In genomic region chr1:165686971-165687433, GRCh38 we compare ENCODE assay signal across 1 cellular context.
TF ChIP-seq lines count a peak whose summit lies in the region.

No MANE protein-coding gene starts in this region.

TF ChIP-seq in GM12878, 131 proteins besides CTCF, POLR2A, EP300 and RAD21 (continued from another document):
- TF ChIP-seq ZBTB40 (IDR thresholded peaks at IDR 0.05; ENCODE audit: borderline replicate concordance) (no peak), ASH2L (IDR thresholded peaks at IDR 0.05; ENCODE audit: borderline replicate concordance, low read depth) (no peak), STAT3 (IDR thresholded peaks at IDR 0.05; ENCODE audit: low read depth, low read length) (no peak), RUNX3 (IDR thresholded peaks at IDR 0.05; ENCODE audit: low read length) (no peak), ZNF622 (IDR thresholded peaks at IDR 0.05) (no peak), MYB (IDR thresholded peaks at IDR 0.05; ENCODE audit: borderline replicate concordance, low read depth, low read length) (no peak), TCF3 (IDR thresholded peaks at IDR 0.05; ENCODE audit: borderline replicate concordance, insufficient read depth, low read depth, low read length) (no peak), ZBTB11 (CRISPR knock-in tag; IDR thresholded peaks at IDR 0.05) (no peak), BHLHE40 (IDR thresholded peaks at IDR 0.05; ENCODE audit: borderline replicate concordance in 1 of 2, low read depth in 2 of 2, low read length in 1 of 2) (no peak), CREM (IDR thresholded peaks at IDR 0.05; ENCODE audit: low read depth) (no peak), IRF5 (IDR thresholded peaks at IDR 0.05; ENCODE audit: borderline replicate concordance) (no peak), NRF1 (conservative IDR thresholded peaks at IDR 0.05; ENCODE audit: low read depth, low read length) (no peak), NBN (IDR thresholded peaks at IDR 0.05) (0 out of 2 replicates have a peak, but pooled peaks have one; percentile 24), IKZF2 (IDR thresholded peaks at IDR 0.05) (0 out of 4 replicates have a peak, but pooled peaks of 1 of the 2 experiments have one; percentile 2), FOXK2 (IDR thresholded peaks at IDR 0.05) (no peak), JUNB (IDR thresholded peaks at IDR 0.05) (peak; percentile 70), KLF5 (IDR thresholded peaks at IDR 0.05; ENCODE audit: partially characterized antibody) (no peak), MAX (IDR thresholded peaks at IDR 0.05; ENCODE audit: low read depth, low read length) (no peak), EGR1 (IDR thresholded peaks at IDR 0.05; ENCODE audit: borderline replicate concordance in 1 of 2, low read depth in 2 of 2, low read length in 2 of 2) (no peak), SMAD1 (IDR thresholded peaks at IDR 0.05; ENCODE audit: low read depth, partially characterized antibody) (no peak), TAF1 (IDR thresholded peaks at IDR 0.05; ENCODE audit: borderline replicate concordance, low read depth, low read length) (no peak), CHD2 (IDR thresholded peaks at IDR 0.05; ENCODE audit: borderline replicate concordance, low read depth, low read length) (no peak), RAD51 (IDR thresholded peaks at IDR 0.05) (no peak), CEBPZ (IDR thresholded peaks at IDR 0.05; ENCODE audit: low read depth, low read length) (no peak), ZNF24 (IDR thresholded peaks at IDR 0.05) (no peak), BACH1 (IDR thresholded peaks at IDR 0.05; ENCODE audit: borderline replicate concordance) (no peak), SMC3 (IDR thresholded peaks at IDR 0.05; ENCODE audit: borderline replicate concordance, low read length) (no peak), SRF (IDR thresholded peaks at IDR 0.05; ENCODE audit: low read depth in 2 of 2, low read length in 2 of 2) (no peak), MEF2A (IDR thresholded peaks at IDR 0.05; ENCODE audit: insufficient read depth, low read depth, low read length) (0 out of 2 replicates have a peak, but pooled peaks have one; percentile 16)
